Comparison of ENCODE assay signal across 10 cellular contexts in genomic region chr16:68246671-68247070, GRCh38. TPM values are rescaled to one million over a fixed set of nuclear protein-coding genes. Genes with fewer than 3 reads are reported as not detected.
DNase-seq lines count a peak whose midpoint lies in the region; ATAC-seq, FAIRE-seq and TF ChIP-seq lines count a peak whose summit lies in the region.
"Had no signal": no experiment of that assay in that cellular context is flagged by ENCODE, and none has a peak within 500 bp of the region (broad histone marks: within the 10 kb centered on the region; RNA-seq: fewer than 3 reads in every experiment).

No MANE protein-coding gene starts in this region.

- no peaks in the 10 kb centered on the region for H4K20me1 ChIP-seq in osteoblast (ENCODE audit: insufficient read depth, low read length)

- H2AFZ ChIP-seq in osteoblast (ENCODE audit: low read length) = no peak overlapping the region

- no peaks in the 10 kb centered on the region for H3K9me3 Mint-ChIP-seq in Caco-2 (ENCODE audit: unreplicated experiment)

- no peaks in the 10 kb centered on the region for H3K9me3 ChIP-seq in Caco-2
- H3K9me3 ChIP-seq in osteoblast (ENCODE audit: low read depth, low read length) = no peaks in the 10 kb centered on the region

- H3K27ac Mint-ChIP-seq in Caco-2 (ENCODE audit: unreplicated experiment) = no peak overlapping the region

- FAIRE-seq in GM12891 (lab: Jason Lieb, UNC) = no peak
- FAIRE-seq: bronchial epithelial cell had no signal

- peak overlapping the region; percentile 99 for H3K4me2 ChIP-seq in osteoblast (ENCODE audit: insufficient read depth, low read length)

- no peaks in the 10 kb centered on the region for H3K27me3 Mint-ChIP-seq in Caco-2 (ENCODE audit: insufficient read depth, unreplicated experiment)

- H3K36me3 Mint-ChIP-seq in Caco-2 (ENCODE audit: insufficient read depth, unreplicated experiment) = peaks cover 55% of the 10 kb centered on the region

- H3K79me2 ChIP-seq in osteoblast (ENCODE audit: insufficient read depth, low read length) = peaks cover 48% of the 10 kb centered on the region

- H3K27ac ChIP-seq in dorsolateral prefrontal cortex = peak overlapping the region in 18 of 59 donors; percentile 3 to 84 (median 56)
- H3K27ac ChIP-seq in osteoblast (ENCODE audit: low read depth, low read length) = no peak overlapping the region

- H3K4me3 ChIP-seq in Caco-2 (ENCODE audit: low read depth, low read length) = no peak overlapping the region
- H3K4me3 ChIP-seq in dorsolateral prefrontal cortex = peak overlapping the region in 51 of 59 donors; percentile 18 to 100 (median 94)
- H3K4me3 ChIP-seq in osteoblast (ENCODE audit: insufficient read depth, low read length) = no peak overlapping the region

- peaks cover 12% of the 10 kb centered on the region for H3K4me1 ChIP-seq in Caco-2
- H3K4me1 ChIP-seq in osteoblast (ENCODE audit: insufficient read depth, low read length) = peaks cover 23% of the 10 kb centered on the region

- POLR2A ChIA-PET in Caco-2 (lab: Charles Lee) = no interaction called here

- no peak for TF ChIP-seq POLR2A in GM12891 (IDR thresholded peaks at IDR 0.05; ENCODE audit: low read depth, low read length)

- H3K4me1 Mint-ChIP-seq in Caco-2 (ENCODE audit: low read depth, unreplicated experiment) = peaks cover 14% of the 10 kb centered on the region

- H3K36me3 ChIP-seq in Caco-2 (ENCODE audit: control insufficient read depth, insufficient read depth, low read length) (no peaks in the 10 kb centered on the region), osteoblast (ENCODE audit: insufficient read depth, low read length) (peaks cover 5% of the 10 kb centered on the region)

- no peak for ATAC-seq in left colon
- ATAC-seq in HG03039 (IDR thresholded peaks at IDR 0.05; ENCODE audit: unreplicated experiment) = no peak
- ATAC-seq in GM21381 (IDR thresholded peaks at IDR 0.05; ENCODE audit: unreplicated experiment) = no peak

- H3K4me3 Mint-ChIP-seq in Caco-2 (ENCODE audit: unreplicated experiment) = peak overlapping the region; percentile 91

- DNase-seq in Caco-2 = no peak
- peak; percentile 47 for DNase-seq in MV-4-11 (lab: John Stamatoyannopoulos, UW)
- no peak for DNase-seq in dorsolateral prefrontal cortex
- peak; percentile 31 for DNase-seq in osteoblast (ENCODE audit: insufficient read length, low spot score, missing footprints)
- no peak for DNase-seq in left colon
- DNase-seq in GM12891 (ENCODE audit: insufficient read length, low spot score) = no peak
- DNase-seq: KG1 had no signal

- no peak for TF ChIP-seq CTCF in Caco-2 (IDR thresholded peaks at IDR 0.05; ENCODE audit: insufficient read depth in 1 of 2, low read depth in 1 of 2, low read length in 1 of 2, severe bottlenecking in 1 of 2, unreplicated experiment in 1 of 2)
- no peak for TF ChIP-seq CTCF in dorsolateral prefrontal cortex (IDR thresholded peaks at IDR 0.05 in 54 of 56, conservative IDR thresholded peaks at IDR 0.05 in 2 of 56; ENCODE audit: low read depth in 1 of 56, partially characterized antibody in 56 of 56)
- no peak for TF ChIP-seq CTCF in osteoblast (IDR thresholded peaks at IDR 0.05; ENCODE audit: extremely low read depth, low read depth, low read length)

- CTCF ChIA-PET in Caco-2 (lab: Charles Lee) = no interaction called here

- no peaks in the 10 kb centered on the region for H3K27me3 ChIP-seq in Caco-2 (replicated peaks; ENCODE audit: control insufficient read depth, insufficient read depth, low read length)
- H3K27me3 ChIP-seq in dorsolateral prefrontal cortex = no peaks in the 10 kb centered on the region
- H3K27me3 ChIP-seq in osteoblast (ENCODE audit: insufficient read depth, low read length) = no peaks in the 10 kb centered on the region

- no TSS peak for BruUV-seq in Caco-2 (replicated peaks; lab: Mats Ljungman, UMichigan)

- intact Hi-C loops in Caco-2 (cut with micrococcal nuclease; ENCODE audit: unreplicated experiment) = no loop called here
- intact Hi-C loops in dorsolateral prefrontal cortex (cut with DNase I) = loop anchor here (2.0 to 10.0 kb wide), 3 partner anchors 66 to 198 kb away; partner anchors contain the start of genes PRMT7 (in 1 of the 2), SLC7A6OS (in 1 of the 2) and SMPD3 (in 1 of the 2)
- intact Hi-C loops in left colon (cut with DNase I, micrococcal nuclease) = no loop called here

TF ChIP-seq in GM12891, 5 proteins besides CTCF, POLR2A, EP300 and RAD21:
- no peak for TF ChIP-seq TAF1 (IDR thresholded peaks at IDR 0.05; ENCODE audit: low read depth, low read length)
- TF ChIP-seq PAX5 (IDR thresholded peaks at IDR 0.05; ENCODE audit: insufficient read depth, low read length, severe bottlenecking) = no peak
- TF ChIP-seq POLR2AphosphoS5 (IDR thresholded peaks at IDR 0.05; ENCODE audit: low read depth, low read length) = no peak
- no peak for TF ChIP-seq POU2F2 (IDR thresholded peaks at IDR 0.05; ENCODE audit: low read depth, low read length)
- TF ChIP-seq SPI1 (IDR thresholded peaks at IDR 0.05; ENCODE audit: low read depth, low read length) = no peak
TF ChIP-seq in GM12891: peak in this region for 0.

RNA-seq across cellular contexts. Expression of gene PLA2G15, which starts 1.5 kb away (rescaled TPM):
- 33.2 and 33.4 TPM in 2 replicates for total RNA-seq in Caco-2 (2022)
- total RNA-seq in dorsolateral prefrontal cortex = 10 to 100 TPM; 13.4 to 34.2 (median 20.2) TPM
- total RNA-seq in osteoblast = 30.8 and 30.9 TPM in 2 replicates
- total RNA-seq in left colon = 10 to 100 TPM; 15.1 to 15.5 TPM
- polyA plus RNA-seq in GM12891 (2012; ENCODE audit: low read depth, missing spikeins) = 6.5 TPM

RNA-seq across cellular contexts. Expression of gene ESRP2, which starts 10.7 kb away (rescaled TPM):
- total RNA-seq in Caco-2 (2022) (109 and 110 TPM in 2 replicates), dorsolateral prefrontal cortex (1 to 10 TPM in 7 of 120 experiments, under 1 TPM in 39, not detected in 74; 0.10 to 3.0 (median 0.37) TPM), osteoblast (under 0.01 TPM in 1 of 2 replicates, not detected in the other), left colon (100 to 1,000 TPM in 1 of 2 donors, 10 to 100 TPM in 1; 87.5 to 120 TPM)
- polyA plus RNA-seq in GM12891 (2012; ENCODE audit: low read depth, missing spikeins) = 0.12 TPM

RNA-seq across cellular contexts. Expression of gene SLC7A6, which starts 17.7 kb away (rescaled TPM):
- total RNA-seq in Caco-2 (2022) = 236 and 267 TPM in 2 replicates
- 10 to 100 TPM; 21.3 to 61.6 (median 36.3) TPM for total RNA-seq in dorsolateral prefrontal cortex
- total RNA-seq in osteoblast = 35.1 and 36.9 TPM in 2 replicates
- 10 to 100 TPM; 23.9 to 45.9 TPM for total RNA-seq in left colon
- polyA plus RNA-seq in GM12891 (2012; ENCODE audit: low read depth, missing spikeins) = 27.0 TPM

Comparison
In these comparisons a context has a peak if more than half of its experiments do, and no peak if none do; other contexts are left out.
1. DNase-seq: peak in MV-4-11 (single experiment) and osteoblast (single experiment); none in Caco-2 (0 of 2), dorsolateral prefrontal cortex (0 of 10), left colon (0 of 2) and GM12891 (single experiment).
2. H3K4me3 ChIP-seq: peak in dorsolateral prefrontal cortex (51 of 59); none in Caco-2 (single experiment) and osteoblast (single experiment).
3. RNA of gene ESRP2, which starts 10.7 kb away (total RNA-seq): 87.5 to 120 TPM in left colon and 109 to 110 TPM in Caco-2; 0.10 to 3.0 TPM in dorsolateral prefrontal cortex and under 0.01 TPM in osteoblast; every median in the first group is over 10 times any median in the second.
4. intact Hi-C loops: an anchor here in dorsolateral prefrontal cortex (2.0 to 10.0 kb wide); none called in Caco-2 and left colon.